Comparison of ENCODE assay signal across 1 cellular context in the genomic region with DNA sequence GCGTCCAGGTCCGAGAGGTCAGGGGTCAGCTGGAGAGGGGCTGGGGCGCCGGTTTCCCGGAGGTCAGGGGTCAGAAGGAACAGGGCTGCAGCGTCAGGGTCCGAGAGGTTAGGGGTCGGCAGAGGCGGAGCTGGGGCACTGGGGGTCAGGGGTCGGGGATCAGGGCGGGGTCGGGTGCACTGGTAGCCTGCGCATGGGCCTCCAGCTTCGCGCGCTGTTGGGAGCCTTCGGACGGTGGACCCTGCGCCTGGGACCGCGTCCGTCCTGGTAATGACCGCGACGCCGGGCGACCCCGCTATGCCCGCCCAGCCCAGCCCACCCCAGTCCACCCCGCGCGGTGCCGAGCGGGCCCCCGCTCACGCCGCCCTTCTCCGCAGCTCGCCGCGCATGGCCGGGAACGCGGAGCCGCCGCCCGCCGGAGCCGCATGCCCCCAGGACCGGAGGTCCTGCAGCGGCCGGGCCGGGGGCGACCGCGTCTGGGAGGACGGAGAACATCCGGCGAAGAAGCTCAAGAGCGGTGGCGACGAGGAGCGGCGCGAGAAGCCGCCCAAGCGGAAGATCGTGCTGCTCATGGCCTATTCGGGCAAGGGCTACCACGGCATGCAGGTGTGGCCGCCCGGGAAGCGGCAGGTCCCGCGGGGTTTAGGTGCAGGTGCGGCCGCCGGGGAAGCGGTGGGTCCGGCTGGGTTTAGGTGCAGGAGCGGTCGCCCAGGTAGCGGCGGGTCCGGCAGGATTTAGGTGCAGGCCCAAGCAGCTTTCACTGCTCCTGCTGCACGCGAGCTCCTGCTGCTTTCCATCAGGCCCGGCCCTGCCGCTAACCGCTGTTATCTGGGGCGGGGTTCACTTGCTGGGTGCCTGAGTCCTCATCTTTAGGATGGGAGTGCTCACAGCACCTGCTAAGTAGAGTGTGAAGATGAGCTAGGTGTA.
A peak's percentile ranks its signal among the peaks of the same experiment; 100 is the strongest.
TF ChIP-seq lines count a peak whose summit lies in the region.

No MANE protein-coding gene starts in this region.

TF ChIP-seq in HepG2, 621 proteins besides CTCF, POLR2A, EP300 and RAD21 (continued from another document and continues in another):
- TF ChIP-seq NR2F6 (IDR thresholded peaks at IDR 0.05) (peak; percentile 93), NR2F6 (CRISPR knock-in tag; IDR thresholded peaks at IDR 0.05) (no peak; the same call in 1 of the 2 replicates), MAFK (conservative IDR thresholded peaks at IDR 0.05 in 1 of 2, IDR thresholded peaks at IDR 0.05 in 1 of 2; ENCODE audit: low read length in 2 of 2) (no peak), SP2 (CRISPR knock-in tag; IDR thresholded peaks at IDR 0.05) (peak; percentile 16; the same call in 1 of the 2 replicates), ZNF777 (CRISPR knock-in tag; IDR thresholded peaks at IDR 0.05) (no peak), ZNF629 (CRISPR knock-in tag; conservative IDR thresholded peaks at IDR 0.05) (no peak), ISX (CRISPR knock-in tag; conservative IDR thresholded peaks at IDR 0.05) (no peak), ZNF691 (CRISPR knock-in tag; IDR thresholded peaks at IDR 0.05; ENCODE audit: borderline replicate concordance, low read depth) (no peak), ZSCAN22 (CRISPR knock-in tag; IDR thresholded peaks at IDR 0.05) (no peak), SUZ12 (IDR thresholded peaks at IDR 0.05; ENCODE audit: low read depth, low read length) (no peak), ZNF792 (CRISPR knock-in tag; IDR thresholded peaks at IDR 0.05) (no peak), HOXD1 (CRISPR knock-in tag; IDR thresholded peaks at IDR 0.05) (no peak), SCMH1 (CRISPR knock-in tag; IDR thresholded peaks at IDR 0.05; ENCODE audit: borderline replicate concordance) (no peak), NR2F1 (CRISPR knock-in tag; IDR thresholded peaks at IDR 0.05) (peak; percentile 69 to 72; a peak in 3 of 4 replicates), ZNF577 (CRISPR knock-in tag; IDR thresholded peaks at IDR 0.05; ENCODE audit: borderline replicate concordance, low read depth) (no peak), ZNF607 (CRISPR knock-in tag; IDR thresholded peaks at IDR 0.05; ENCODE audit: borderline replicate concordance) (0 out of 2 replicates have a peak, but pooled peaks have one; percentile 23), DZIP1 (CRISPR knock-in tag; IDR thresholded peaks at IDR 0.05) (no peak), RFX5 (IDR thresholded peaks at IDR 0.05; ENCODE audit: low read depth, low read length) (no peak), NPAS2 (CRISPR knock-in tag; IDR thresholded peaks at IDR 0.05; ENCODE audit: borderline replicate concordance) (no peak), ZNF891 (CRISPR knock-in tag; IDR thresholded peaks at IDR 0.05) (peak; percentile 36; the same call in 1 of the 2 replicates), MEF2D (CRISPR knock-in tag; IDR thresholded peaks at IDR 0.05) (no peak), ZNF468 (CRISPR knock-in tag; IDR thresholded peaks at IDR 0.05) (no peak), TBX3 (IDR thresholded peaks at IDR 0.05; ENCODE audit: borderline replicate concordance) (no peak), YY1 (IDR thresholded peaks at IDR 0.05; ENCODE audit: insufficient read depth, insufficient replicate concordance, low read depth, low read length) (no peak), SP140L (CRISPR knock-in tag; IDR thresholded peaks at IDR 0.05; ENCODE audit: borderline replicate concordance) (no peak), MTA3 (CRISPR knock-in tag; IDR thresholded peaks at IDR 0.05) (no peak), MYC (CRISPR knock-in tag; IDR thresholded peaks at IDR 0.05; ENCODE audit: borderline replicate concordance) (peak; percentile 20; the same call in 1 of the 2 replicates), ZBTB39 (CRISPR knock-in tag; IDR thresholded peaks at IDR 0.05) (no peak), ZNF260 (CRISPR knock-in tag; IDR thresholded peaks at IDR 0.05; ENCODE audit: borderline replicate concordance, low read depth) (no peak), FOXP4 (CRISPR knock-in tag; IDR thresholded peaks at IDR 0.05) (0 out of 2 replicates have a peak, but pooled peaks have one; percentile 2), ZSCAN21 (CRISPR knock-in tag; IDR thresholded peaks at IDR 0.05; ENCODE audit: borderline replicate concordance) (0 out of 2 replicates have a peak, but pooled peaks have one; percentile 30), HOXA9 (CRISPR knock-in tag; IDR thresholded peaks at IDR 0.05; ENCODE audit: borderline replicate concordance) (0 out of 2 replicates have a peak, but pooled peaks have one; percentile 24), ZNF256 (CRISPR knock-in tag; conservative IDR thresholded peaks at IDR 0.05) (no peak), ZSCAN20 (CRISPR knock-in tag; IDR thresholded peaks at IDR 0.05; ENCODE audit: borderline replicate concordance) (no peak), ARNTL (CRISPR knock-in tag; IDR thresholded peaks at IDR 0.05) (no peak), SMAD3 (CRISPR knock-in tag; IDR thresholded peaks at IDR 0.05) (no peak), NFIB (CRISPR knock-in tag; IDR thresholded peaks at IDR 0.05; ENCODE audit: borderline replicate concordance) (no peak), ZNF546 (CRISPR knock-in tag; conservative IDR thresholded peaks at IDR 0.05) (no peak), TCF12 (IDR thresholded peaks at IDR 0.05) (no peak), TCF12 (CRISPR knock-in tag; IDR thresholded peaks at IDR 0.05) (no peak), ELF4 (CRISPR knock-in tag; IDR thresholded peaks at IDR 0.05; ENCODE audit: borderline replicate concordance) (no peak), MLLT10 (CRISPR knock-in tag; IDR thresholded peaks at IDR 0.05) (no peak), REXO4 (CRISPR knock-in tag; IDR thresholded peaks at IDR 0.05; ENCODE audit: borderline replicate concordance) (no peak), PAX8 (CRISPR knock-in tag; IDR thresholded peaks at IDR 0.05; ENCODE audit: borderline replicate concordance) (peak; percentile 76; the same call in 1 of the 2 replicates)
- TF ChIP-seq, protein P1, sequence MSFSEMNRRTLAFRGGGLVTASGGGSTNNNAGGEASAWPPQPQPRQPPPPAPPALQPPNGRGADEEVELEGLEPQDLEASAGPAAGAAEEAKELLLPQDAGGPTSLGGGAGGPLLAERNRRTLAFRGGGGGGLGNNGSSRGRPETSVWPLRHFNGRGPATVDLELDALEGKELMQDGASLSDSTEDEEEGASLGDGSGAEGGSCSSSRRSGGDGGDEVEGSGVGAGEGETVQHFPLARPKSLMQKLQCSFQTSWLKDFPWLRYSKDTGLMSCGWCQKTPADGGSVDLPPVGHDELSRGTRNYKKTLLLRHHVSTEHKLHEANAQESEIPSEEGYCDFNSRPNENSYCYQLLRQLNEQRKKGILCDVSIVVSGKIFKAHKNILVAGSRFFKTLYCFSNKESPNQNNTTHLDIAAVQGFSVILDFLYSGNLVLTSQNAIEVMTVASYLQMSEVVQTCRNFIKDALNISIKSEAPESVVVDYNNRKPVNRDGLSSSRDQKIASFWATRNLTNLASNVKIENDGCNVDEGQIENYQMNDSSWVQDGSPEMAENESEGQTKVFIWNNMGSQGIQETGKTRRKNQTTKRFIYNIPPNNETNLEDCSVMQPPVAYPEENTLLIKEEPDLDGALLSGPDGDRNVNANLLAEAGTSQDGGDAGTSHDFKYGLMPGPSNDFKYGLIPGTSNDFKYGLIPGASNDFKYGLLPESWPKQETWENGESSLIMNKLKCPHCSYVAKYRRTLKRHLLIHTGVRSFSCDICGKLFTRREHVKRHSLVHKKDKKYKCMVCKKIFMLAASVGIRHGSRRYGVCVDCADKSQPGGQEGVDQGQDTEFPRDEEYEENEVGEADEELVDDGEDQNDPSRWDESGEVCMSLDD (CRISPR knock-in tag; IDR thresholded peaks at IDR 0.05; ENCODE audit: borderline replicate concordance) = 0 out of 2 replicates have a peak, but pooled peaks have one; percentile 14
- TF ChIP-seq, protein P2, sequence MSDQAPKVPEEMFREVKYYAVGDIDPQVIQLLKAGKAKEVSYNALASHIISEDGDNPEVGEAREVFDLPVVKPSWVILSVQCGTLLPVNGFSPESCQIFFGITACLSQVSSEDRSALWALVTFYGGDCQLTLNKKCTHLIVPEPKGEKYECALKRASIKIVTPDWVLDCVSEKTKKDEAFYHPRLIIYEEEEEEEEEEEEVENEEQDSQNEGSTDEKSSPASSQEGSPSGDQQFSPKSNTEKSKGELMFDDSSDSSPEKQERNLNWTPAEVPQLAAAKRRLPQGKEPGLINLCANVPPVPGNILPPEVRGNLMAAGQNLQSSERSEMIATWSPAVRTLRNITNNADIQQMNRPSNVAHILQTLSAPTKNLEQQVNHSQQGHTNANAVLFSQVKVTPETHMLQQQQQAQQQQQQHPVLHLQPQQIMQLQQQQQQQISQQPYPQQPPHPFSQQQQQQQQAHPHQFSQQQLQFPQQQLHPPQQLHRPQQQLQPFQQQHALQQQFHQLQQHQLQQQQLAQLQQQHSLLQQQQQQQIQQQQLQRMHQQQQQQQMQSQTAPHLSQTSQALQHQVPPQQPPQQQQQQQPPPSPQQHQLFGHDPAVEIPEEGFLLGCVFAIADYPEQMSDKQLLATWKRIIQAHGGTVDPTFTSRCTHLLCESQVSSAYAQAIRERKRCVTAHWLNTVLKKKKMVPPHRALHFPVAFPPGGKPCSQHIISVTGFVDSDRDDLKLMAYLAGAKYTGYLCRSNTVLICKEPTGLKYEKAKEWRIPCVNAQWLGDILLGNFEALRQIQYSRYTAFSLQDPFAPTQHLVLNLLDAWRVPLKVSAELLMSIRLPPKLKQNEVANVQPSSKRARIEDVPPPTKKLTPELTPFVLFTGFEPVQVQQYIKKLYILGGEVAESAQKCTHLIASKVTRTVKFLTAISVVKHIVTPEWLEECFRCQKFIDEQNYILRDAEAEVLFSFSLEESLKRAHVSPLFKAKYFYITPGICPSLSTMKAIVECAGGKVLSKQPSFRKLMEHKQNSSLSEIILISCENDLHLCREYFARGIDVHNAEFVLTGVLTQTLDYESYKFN (CRISPR knock-in tag; conservative IDR thresholded peaks at IDR 0.05) = no peak
